18 cellular contexts compared by ENCODE assay signal in genomic region chr7:118281196-118281595, GRCh38. TPM values are rescaled to one million over a fixed set of nuclear protein-coding genes. Genes with fewer than 3 reads are reported as not detected.
DNase-seq lines count a peak whose midpoint lies in the region; ATAC-seq, FAIRE-seq and TF ChIP-seq lines count a peak whose summit lies in the region.
"Had no signal": no experiment of that assay in that cellular context is flagged by ENCODE, and none has a peak within 500 bp of the region (broad histone marks: within the 10 kb centered on the region; RNA-seq: fewer than 3 reads in every experiment).

No MANE protein-coding gene starts in this region.

- no peaks in the 10 kb centered on the region for H3K27me3 ChIP-seq in astrocyte (ENCODE audit: insufficient read depth, low read length)
- H3K27me3 ChIP-seq: Peyer's patch, SJCRH30 had no signal

- H3K27ac Mint-ChIP-seq in astrocyte (ENCODE audit: unreplicated experiment): no peak overlapping the region
- H3K27ac Mint-ChIP-seq: CD8-positive, alpha-beta T cell; IgD-negative memory B cell had no signal

- no peak overlapping the region for H3K4me3 Mint-ChIP-seq in astrocyte (ENCODE audit: unreplicated experiment)
- H3K4me3 Mint-ChIP-seq: CD8-positive, alpha-beta T cell; IgD-negative memory B cell had no signal

- no peaks in the 10 kb centered on the region for H3K79me2 ChIP-seq in astrocyte (ENCODE audit: insufficient read depth, low read length)

- H3K9me3 Mint-ChIP-seq in astrocyte (ENCODE audit: unreplicated experiment): no peaks in the 10 kb centered on the region
- H3K9me3 Mint-ChIP-seq: CD8-positive, alpha-beta T cell had no signal

- DNase-seq in NCI-H226: peak; percentile 59
- DNase-seq in astrocyte (ENCODE audit: low read depth): no peak
- no peak for DNase-seq in left colon
- no peak for DNase-seq in activated effector memory CD4-positive, alpha-beta T cell treated with Interleukin-2 at 50 U/mL for 16 hours
- DNase-seq in stimulated activated CD4-positive, alpha-beta T cell treated with anti-CD3 and anti-CD28 coated beads, Interleukin-4, amount 100 ng/mL, for 4 hours: no peak
- no peak for DNase-seq in NCI-H510A (lab: John Stamatoyannopoulos, UW)
- DNase-seq: Calu3; CD8-positive, alpha-beta T cell; NCI-H2171; NCI-H748 treated with DMSO at 0.1 percent for 48 hours; NK-92 treated with Interleukin-12 subunit alpha and Interleukin-12 subunit beta, amount 100 ng/mL, for 24 hours; Peyer's patch; SJCRH30 had no signal

- H3K4me1 ChIP-seq in astrocyte (ENCODE audit: insufficient read depth, low read length): no peaks in the 10 kb centered on the region
- H3K4me1 ChIP-seq: SJCRH30 had no signal

- no peak for TF ChIP-seq CTCF in astrocyte (IDR thresholded peaks at IDR 0.05; ENCODE audit: insufficient read depth, low read depth, low read length)

- no peak overlapping the region for H3K27ac ChIP-seq in astrocyte (ENCODE audit: low read depth, low read length)
- H3K27ac ChIP-seq: BLaER1 treated with 17β-estradiol and CSF1 and Interleukin-3, amounts not matched to agents 10 nM and 100 nM; Peyer's patch; SJCRH30 had no signal

- intact Hi-C loops in left colon (cut with DNase I, micrococcal nuclease): no loop called here

- FAIRE-seq in astrocyte (lab: Jason Lieb, UNC): no peak
- FAIRE-seq: G401.6, GM12892 had no signal

- peak overlapping the region; percentile 1 for H3K4me2 ChIP-seq in astrocyte (ENCODE audit: low read length)
- H3K4me2 ChIP-seq: BLaER1 treated with 17β-estradiol and CSF1 and Interleukin-3, amounts not matched to agents 10 nM and 100 nM had no signal

- peak; percentile 72 for ATAC-seq in left colon
- no peak for ATAC-seq in GM21367 (IDR thresholded peaks at IDR 0.05; ENCODE audit: unreplicated experiment)
- ATAC-seq: CD8-positive, alpha-beta T cell had no signal

- H3K36me3 ChIP-seq in astrocyte (ENCODE audit: insufficient read depth, low read length): no peaks in the 10 kb centered on the region
- H3K36me3 ChIP-seq: BLaER1 treated with 17β-estradiol and CSF1 and Interleukin-3, amounts not matched to agents 10 nM and 100 nM; Peyer's patch; SJCRH30 had no signal

- H4K20me1 ChIP-seq in astrocyte (ENCODE audit: insufficient read depth, low read length): no peaks in the 10 kb centered on the region

- peaks cover 5% of the 10 kb centered on the region for H3K4me1 Mint-ChIP-seq in astrocyte (ENCODE audit: low read depth, unreplicated experiment)

- H2AFZ ChIP-seq in astrocyte (ENCODE audit: low read depth, low read length): no peak overlapping the region

- no peak overlapping the region for H3K4me3 ChIP-seq in astrocyte (ENCODE audit: insufficient read depth, low read depth, low read length)
- H3K4me3 ChIP-seq: BLaER1 treated with 17β-estradiol and CSF1 and Interleukin-3, amounts not matched to agents 10 nM and 100 nM; Peyer's patch; SJCRH30 had no signal

- H3K36me3 Mint-ChIP-seq in astrocyte (ENCODE audit: low read depth, unreplicated experiment): no peaks in the 10 kb centered on the region
- H3K36me3 Mint-ChIP-seq: CD8-positive, alpha-beta T cell had no signal

- peaks cover 13% of the 10 kb centered on the region for H3K27me3 Mint-ChIP-seq in astrocyte (ENCODE audit: low read depth, unreplicated experiment)

- no peaks in the 10 kb centered on the region for H3K9me3 ChIP-seq in astrocyte (ENCODE audit: insufficient read depth, low read depth, low read length)
- H3K9me3 ChIP-seq: Peyer's patch, SJCRH30 had no signal

- no peak overlapping the region for H3K9ac ChIP-seq in astrocyte (ENCODE audit: low read length)
- H3K9ac ChIP-seq: BLaER1 treated with 17β-estradiol and CSF1 and Interleukin-3, amounts not matched to agents 10 nM and 100 nM had no signal

RNA-seq across cellular contexts. Expression of gene ANKRD7, which starts 56.7 kb away (rescaled TPM):
- total RNA-seq in astrocyte: 0.41 and 0.82 TPM in 2 replicates
- not detected for total RNA-seq in left colon
- total RNA-seq: CD8-positive, alpha-beta T cell; Peyer's patch had no signal
